Comparison of ENCODE assay signal across 8 cellular contexts in genomic region chr10:61943699-61944444, GRCh38. TPM values are rescaled to one million over a fixed set of nuclear protein-coding genes. Genes with fewer than 3 reads are reported as not detected.
DNase-seq lines count a peak whose midpoint lies in the region; ATAC-seq and TF ChIP-seq lines count a peak whose summit lies in the region.

No MANE protein-coding gene starts in this region.

- peak; percentile 47 for ATAC-seq in GM21423 (IDR thresholded peaks at IDR 0.05; ENCODE audit: unreplicated experiment)

- CTCF ChIA-PET in CD8-positive, alpha-beta memory T cell (lab: Charles Lee), result interaction anchor here (0.7 to 4.0 kb wide), 7 partner anchors 9 to 301 kb away, joined by 3 to 16 read pairs (median 5); partner anchors contain the start of gene ARID5B

- H3K27ac ChIP-seq in CD8-positive, alpha-beta memory T cell (ENCODE audit: low read depth, low read length), result peak overlapping the region; percentile 59
- H3K27ac ChIP-seq in breast epithelium, result peak overlapping the region; percentile 88 to 89

- H3K9me3 ChIP-seq in CD8-positive, alpha-beta memory T cell (ENCODE audit: low read length), result no peaks in the 10 kb centered on the region
- H3K9me3 ChIP-seq in breast epithelium, result no peaks in the 10 kb centered on the region

- H3K4me3 ChIP-seq in CD8-positive, alpha-beta memory T cell (ENCODE audit: low read length), result peak overlapping the region; percentile 10
- peak overlapping the region in 1 of 3 donors; percentile 48 for H3K4me3 ChIP-seq in breast epithelium

- no peaks in the 10 kb centered on the region for H3K9me3 Mint-ChIP-seq in CD8-positive, alpha-beta memory T cell

- intact Hi-C loops in breast epithelium (cut with DNase I; ENCODE audit: low total_unique reads), result no loop called here

- peaks cover 53% of the 10 kb centered on the region for H3K4me1 ChIP-seq in CD8-positive, alpha-beta memory T cell (ENCODE audit: insufficient read depth, low read length)
- H3K4me1 ChIP-seq in breast epithelium, result peaks cover 0 to 7% of the 10 kb centered on the region in 2 donors

- peak in 1 of 5 donors; percentile 42 for DNase-seq in CD8-positive, alpha-beta memory T cell
- DNase-seq in LoVo (ENCODE audit: low spot score) (peak; percentile 46), breast epithelium (ENCODE audit: low spot score in 2 of 2) (no peak), lung microvascular endothelial cell (ENCODE audit: low read depth in 2 of 2) (peak; percentile 81 to 89), NOMO-1 treated with DMSO at 0.1 percent for 48 hours (lab: John Stamatoyannopoulos, UW; ENCODE audit: unreplicated experiment) (no peak), GDM1 (lab: John Stamatoyannopoulos, UW) (no peak), hepatic stellate cell (ENCODE audit: low spot score) (no peak)

- H3K4me1 Mint-ChIP-seq in CD8-positive, alpha-beta memory T cell, result peaks cover 53 to 72% (median 62%) of the 10 kb centered on the region in 3 donors

- H3K36me3 Mint-ChIP-seq in CD8-positive, alpha-beta memory T cell, result peaks cover 0 to 49% (median 4%) of the 10 kb centered on the region in 3 donors

- TF ChIP-seq CTCF in breast epithelium (IDR thresholded peaks at IDR 0.05), result peak in 2 of 3 donors; percentile 38 to 41

- peak overlapping the region; percentile 85 to 98 (median 94) for H3K27ac Mint-ChIP-seq in CD8-positive, alpha-beta memory T cell

- POLR2A ChIA-PET in CD8-positive, alpha-beta memory T cell (lab: Charles Lee), result interaction anchor here (0.6 to 3.1 kb wide), 10 partner anchors 18 to 1196 kb away, joined by 3 to 13 read pairs (median 6); partner anchors contain the start of gene ARID5B

- peak overlapping the region; percentile 45 to 86 (median 80) for H3K4me3 Mint-ChIP-seq in CD8-positive, alpha-beta memory T cell

- H3K27me3 ChIP-seq in CD8-positive, alpha-beta memory T cell (ENCODE audit: insufficient read depth, low read length, poor library complexity, severe bottlenecking), result no peaks in the 10 kb centered on the region
- no peaks in the 10 kb centered on the region for H3K27me3 ChIP-seq in breast epithelium

- TF ChIP-seq POLR2A in breast epithelium (IDR thresholded peaks at IDR 0.05), result no peak

- peaks cover 6% of the 10 kb centered on the region for H3K36me3 ChIP-seq in CD8-positive, alpha-beta memory T cell (ENCODE audit: insufficient read depth, low read length)
- no peaks in the 10 kb centered on the region for H3K36me3 ChIP-seq in breast epithelium

- no peaks in the 10 kb centered on the region for H3K27me3 Mint-ChIP-seq in CD8-positive, alpha-beta memory T cell

RNA-seq across cellular contexts. Expression of gene ARID5B, which starts 42.4 kb away (rescaled TPM):
- 10 to 100 TPM; 37.1 to 38.4 TPM for total RNA-seq in CD8-positive, alpha-beta memory T cell
- 48.7 TPM for polyA plus RNA-seq in CD8-positive, alpha-beta memory T cell
- total RNA-seq in breast epithelium (100 to 1,000 TPM in 2 of 3 donors, 10 to 100 TPM in 1; 89.5 to 166 (median 125) TPM), lung microvascular endothelial cell (7.8 and 16.1 TPM in 2 replicates)

Comparison
In these comparisons a context has a peak if more than half of its experiments do, and no peak if none do; other contexts are left out.
1. DNase-seq: peak in LoVo (single experiment) and lung microvascular endothelial cell (2 of 2); none in breast epithelium (0 of 2), NOMO-1 treated with DMSO at 0.1 percent for 48 hours (single experiment), GDM1 (single experiment) and hepatic stellate cell (single experiment).